14 cellular contexts compared by ENCODE assay signal in the genomic region with DNA sequence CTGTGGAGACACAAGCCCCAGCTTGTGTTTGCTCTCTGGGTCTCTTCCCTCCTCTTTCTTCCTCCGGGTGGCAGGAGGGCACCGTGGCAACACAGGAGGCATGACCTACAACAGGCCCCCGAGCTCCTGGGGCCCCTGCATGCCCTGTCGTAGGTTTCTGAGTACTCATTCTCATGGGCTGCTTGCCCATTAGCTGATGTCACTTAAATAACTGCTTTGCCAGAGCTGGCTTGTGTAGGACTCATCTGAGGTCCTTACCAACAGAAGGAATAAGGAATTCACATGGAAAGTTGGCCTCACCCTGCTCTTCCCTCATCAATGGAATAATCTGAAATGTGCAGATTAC.
DNase-seq lines count a peak whose midpoint lies in the region; ATAC-seq and TF ChIP-seq lines count a peak whose summit lies in the region.
"Had no signal": no experiment of that assay in that cellular context is flagged by ENCODE, and none has a peak within 500 bp of the region (broad histone marks: within the 10 kb centered on the region; RNA-seq: fewer than 3 reads in every experiment).

No MANE protein-coding gene starts in this region.

- H3K36me3 ChIP-seq in MG63 = no peaks in the 10 kb centered on the region
- H3K36me3 ChIP-seq: SJSA1 had no signal

- DNase-seq in AG10803 (ENCODE audit: low read depth) (peak; percentile 20), MG63 (peak; percentile 48), erythroblast (lab: John Stamatoyannopoulos, UW) (peak; percentile 17 to 43), occipital lobe (lab: John Stamatoyannopoulos, UW) (no peak)
- no peak for DNase-seq in central memory CD4-positive, alpha-beta T cell
- DNase-seq: activated naive CD4-positive, alpha-beta T cell treated with Interleukin-2 at 50 U/mL for 16 hours; IMR-90; NCI-H1930; NK-92 treated with Interleukin-12 subunit alpha and Interleukin-12 subunit beta, amount 100 ng/mL, for 24 hours had no signal

- no peak for TF ChIP-seq POLR2A in erythroblast (IDR thresholded peaks at IDR 0.05; ENCODE audit: low read length)

- no peak for TF ChIP-seq CTCF in AG10803 (conservative IDR thresholded peaks at IDR 0.05; ENCODE audit: low read length)
- TF ChIP-seq CTCF in nephron (IDR thresholded peaks at IDR 0.05; ENCODE audit: unreplicated experiment in 3 of 3) = no peak

- H3K9me3 ChIP-seq in MG63 = no peaks in the 10 kb centered on the region
- H3K9me3 ChIP-seq: SJSA1 had no signal

- H3K36me3 Mint-ChIP-seq in nephron (ENCODE audit: low read depth) = no peaks in the 10 kb centered on the region
- H3K36me3 Mint-ChIP-seq: type B pancreatic cell had no signal

- peak overlapping the region in 2 of 3 experiments; percentile 12 to 28 for H3K27ac Mint-ChIP-seq in nephron
- H3K27ac Mint-ChIP-seq: type B pancreatic cell had no signal

- ATAC-seq in GM19452 (IDR thresholded peaks at IDR 0.05; ENCODE audit: unreplicated experiment) (no peak), GM18520 (IDR thresholded peaks at IDR 0.05; ENCODE audit: unreplicated experiment) (no peak)

- no peaks in the 10 kb centered on the region for H3K9me3 Mint-ChIP-seq in nephron
- H3K9me3 Mint-ChIP-seq: type B pancreatic cell had no signal

- H3K4me3 ChIP-seq in AG10803 (ENCODE audit: low read length) = no peak overlapping the region
- no peak overlapping the region for H3K4me3 ChIP-seq in MG63
- H3K4me3 ChIP-seq: SJSA1 had no signal

- peaks cover 30% of the 10 kb centered on the region for H3K4me1 Mint-ChIP-seq in nephron

- peaks cover 32% of the 10 kb centered on the region for H3K27me3 Mint-ChIP-seq in nephron (ENCODE audit: low read depth)

- peak overlapping the region in 1 of 3 experiments; percentile 53 for H3K4me3 Mint-ChIP-seq in nephron
- H3K4me3 Mint-ChIP-seq: type B pancreatic cell had no signal

- H3K27me3 ChIP-seq in MG63 = no peaks in the 10 kb centered on the region
- H3K27me3 ChIP-seq: SJSA1 had no signal

Comparison
In these comparisons a context has a peak if more than half of its experiments do, and no peak if none do; other contexts are left out.
1. DNase-seq: peak in AG10803 (single experiment), MG63 (single experiment) and erythroblast (2 of 2); none in central memory CD4-positive, alpha-beta T cell (single experiment) and occipital lobe (single experiment).